In genomic region chr1:54500030-54500389, GRCh38 we compare ENCODE assay signal across 1 cellular context.
TF ChIP-seq lines count a peak whose summit lies in the region.

No MANE protein-coding gene starts in this region.

TF ChIP-seq in H1, 55 proteins besides CTCF, POLR2A, EP300 and RAD21:
- TF ChIP-seq JUND (IDR thresholded peaks at IDR 0.05; ENCODE audit: low read length) = no peak
- peak; percentile 11 for TF ChIP-seq ASH2L (IDR thresholded peaks at IDR 0.05; ENCODE audit: low read length)
- no peak for TF ChIP-seq TAF1 (IDR thresholded peaks at IDR 0.05; ENCODE audit: low read depth, low read length)
- no peak for TF ChIP-seq SP1 (IDR thresholded peaks at IDR 0.05; ENCODE audit: low read depth, low read length)
- no peak for TF ChIP-seq RFX5 (IDR thresholded peaks at IDR 0.05; ENCODE audit: borderline replicate concordance, low read depth, low read length)
- TF ChIP-seq RBBP5 (IDR thresholded peaks at IDR 0.05; ENCODE audit: borderline replicate concordance, low read depth, low read length) = no peak
